ENCODE assay signal across 1 cellular context in genomic region chr4:98658287-98659105, GRCh38.
TF ChIP-seq lines count a peak whose summit lies in the region.

Gene TSPAN5, minus strand, starts transcription at chr4:98658611.

TF ChIP-seq in K562, 482 proteins besides CTCF, POLR2A, EP300 and RAD21 (continued from another document):
- TF ChIP-seq, protein P1, sequence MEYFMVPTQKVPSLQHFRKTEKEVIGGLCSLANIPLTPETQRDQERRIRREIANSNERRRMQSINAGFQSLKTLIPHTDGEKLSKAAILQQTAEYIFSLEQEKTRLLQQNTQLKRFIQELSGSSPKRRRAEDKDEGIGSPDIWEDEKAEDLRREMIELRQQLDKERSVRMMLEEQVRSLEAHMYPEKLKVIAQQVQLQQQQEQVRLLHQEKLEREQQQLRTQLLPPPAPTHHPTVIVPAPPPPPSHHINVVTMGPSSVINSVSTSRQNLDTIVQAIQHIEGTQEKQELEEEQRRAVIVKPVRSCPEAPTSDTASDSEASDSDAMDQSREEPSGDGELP (CRISPR knock-in tag; IDR thresholded peaks at IDR 0.05; ENCODE audit: borderline replicate concordance) = peak; percentile 32; the same call in 1 of the 2 replicates
